In the genomic region with DNA sequence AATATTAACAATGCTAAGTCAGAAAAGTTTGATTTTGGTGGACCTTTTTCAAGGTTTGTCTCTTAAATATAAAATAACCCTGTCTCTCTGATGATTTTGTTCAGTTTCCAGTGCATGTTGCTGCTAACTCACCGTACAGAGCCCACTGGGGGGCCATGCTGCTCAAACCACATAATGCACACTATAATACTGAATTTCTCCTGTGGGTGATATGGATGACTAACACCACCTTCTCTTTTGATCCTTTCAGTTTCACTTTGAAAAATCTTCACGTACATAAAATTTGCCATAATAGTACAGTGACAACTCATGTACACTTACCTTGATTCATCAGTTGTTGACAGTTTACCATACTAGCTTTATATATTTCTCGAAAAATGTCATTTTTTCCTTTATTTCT, we compare ENCODE assay signal across 9 cellular contexts.
A peak's percentile ranks its signal among the peaks of the same experiment; 100 is the strongest.
DNase-seq lines count a peak whose midpoint lies in the region; ATAC-seq, FAIRE-seq and TF ChIP-seq lines count a peak whose summit lies in the region.
"Had no signal": no experiment of that assay in that cellular context is flagged by ENCODE, and none has a peak within 500 bp of the region (broad histone marks: within the 10 kb centered on the region; RNA-seq: fewer than 3 reads in every experiment).

No MANE protein-coding gene starts in this region.

- H3K9ac ChIP-seq in keratinocyte (ENCODE audit: control insufficient read depth, extremely low read depth, insufficient read depth, low read length), result no peak overlapping the region

- no peak for TF ChIP-seq POLR2A in GM18505 (IDR thresholded peaks at IDR 0.05; ENCODE audit: borderline replicate concordance, extremely low read depth, insufficient read depth, insufficient read length)

- H3K9me1 ChIP-seq in keratinocyte (ENCODE audit: control insufficient read depth, extremely low read depth, insufficient read depth, low read length), result no peaks in the 10 kb centered on the region

- H3K79me2 ChIP-seq in keratinocyte (ENCODE audit: control insufficient read depth, insufficient read depth, low read length), result no peaks in the 10 kb centered on the region

- ATAC-seq in GM18505 (IDR thresholded peaks at IDR 0.05; ENCODE audit: unreplicated experiment) (peak; percentile 90), HG02588 (IDR thresholded peaks at IDR 0.05; ENCODE audit: unreplicated experiment) (peak; percentile 64), RWPE2 (ENCODE audit: low read depth) (peak; percentile 58; the same call in 2 of the 3 replicates), heart right ventricle (no peak)

- 81 to 85% methylated on average over 3 of the region's 3 CpGs for WGBS in heart right ventricle, 2 donors

- H3K9me3 ChIP-seq in RWPE2 (ENCODE audit: severe bottlenecking) (no peaks in the 10 kb centered on the region), keratinocyte (ENCODE audit: control insufficient read depth, low read depth, low read length) (no peaks in the 10 kb centered on the region), heart right ventricle (no peaks in the 10 kb centered on the region)

- H3K4me1 ChIP-seq in RWPE2 (ENCODE audit: insufficient read depth, poor library complexity, severe bottlenecking) (peaks cover 2% of the 10 kb centered on the region), keratinocyte (ENCODE audit: control insufficient read depth, extremely low read depth, insufficient read depth, low read length) (no peaks in the 10 kb centered on the region), heart right ventricle (no peaks in the 10 kb centered on the region)

- H2AFZ ChIP-seq in keratinocyte (ENCODE audit: control insufficient read depth, low read length), result peak overlapping the region; percentile 88

- FAIRE-seq in keratinocyte (lab: Jason Lieb, UNC), result peak; percentile 34

- no peak for DNase-seq in RWPE2 (ENCODE audit: low spot score)
- no peak for DNase-seq in keratinocyte (ENCODE audit: low read depth, low spot score)
- no peak for DNase-seq in HUDEP-2 (lab: John Stamatoyannopoulos, UW; ENCODE audit: unreplicated experiment in 76 of 76)
- DNase-seq in NCI-H748 treated with DMSO at 0.1 percent for 48 hours (lab: John Stamatoyannopoulos, UW), result no peak
- no peak for DNase-seq in NCI-H2107 treated with DMSO at 0.1 percent for 48 hours (lab: John Stamatoyannopoulos, UW; ENCODE audit: unreplicated experiment)
- DNase-seq in heart right ventricle, result no peak

- TF ChIP-seq CTCF in RWPE2 (IDR thresholded peaks at IDR 0.05; ENCODE audit: poor library complexity, severe bottlenecking) (no peak), keratinocyte (optimal IDR thresholded peaks at IDR 0.05 in 1 of 3, IDR thresholded peaks at IDR 0.05 in 1 of 3, conservative IDR thresholded peaks at IDR 0.05 in 1 of 3; ENCODE audit: extremely low read depth in 1 of 3, insufficient read depth in 2 of 3, low read length in 3 of 3) (no peak), heart right ventricle (IDR thresholded peaks at IDR 0.05) (no peak)

- dilution Hi-C loops in keratinocyte (cut with MboI; ENCODE audit: extremely low pct_ligation_motif_present, low sequenced_read_pairs), result no loop called here

- H3K27ac ChIP-seq in RWPE2 (ENCODE audit: poor library complexity, severe bottlenecking), result no peak overlapping the region
- peak overlapping the region; percentile 19 for H3K27ac ChIP-seq in keratinocyte (ENCODE audit: control insufficient read depth, insufficient read depth, low read length)
- no peak overlapping the region for H3K27ac ChIP-seq in heart right ventricle
- H3K27ac ChIP-seq: HL-60 had no signal

- peak overlapping the region; percentile 75 for H3K4me2 ChIP-seq in keratinocyte (ENCODE audit: control insufficient read depth, extremely low read depth, insufficient read depth, low read depth, low read length)

- H3K27me3 ChIP-seq in RWPE2 (ENCODE audit: insufficient read depth, poor library complexity, severe bottlenecking) (no peaks in the 10 kb centered on the region), keratinocyte (ENCODE audit: control insufficient read depth, extremely low read depth, insufficient read depth, low read length) (no peaks in the 10 kb centered on the region), heart right ventricle (no peaks in the 10 kb centered on the region)

- intact Hi-C loops in heart right ventricle (cut with DNase I), result no loop called here

- H3K4me3 ChIP-seq in RWPE2 (ENCODE audit: severe bottlenecking) (peak overlapping the region; percentile 10), keratinocyte (ENCODE audit: control insufficient read depth in 2 of 3, extremely low read depth in 1 of 3, insufficient read depth in 2 of 3, low read depth in 1 of 3, low read length in 3 of 3) (peak overlapping the region in 2 of 3 experiments; percentile 47 to 49), heart right ventricle (no peak overlapping the region)

- H3K36me3 ChIP-seq in RWPE2 (ENCODE audit: low read depth) (no peaks in the 10 kb centered on the region), keratinocyte (ENCODE audit: control insufficient read depth in 2 of 2, extremely low read depth in 1 of 2, insufficient read depth in 2 of 2, low read length in 2 of 2) (no peaks in the 10 kb centered on the region), heart right ventricle (no peaks in the 10 kb centered on the region)

- no peaks in the 10 kb centered on the region for H4K20me1 ChIP-seq in keratinocyte (ENCODE audit: control insufficient read depth, extremely low read depth, insufficient read depth, low read length)

Comparison
In these comparisons a context has a peak if more than half of its experiments do, and no peak if none do; other contexts are left out.
1. ATAC-seq: peak in GM18505 (single experiment), HG02588 (single experiment) and RWPE2 (single experiment); none in heart right ventricle (0 of 8).
2. H3K4me3 ChIP-seq: peak in RWPE2 (single experiment) and keratinocyte (2 of 3); none in heart right ventricle (0 of 10).